In the genomic region with DNA sequence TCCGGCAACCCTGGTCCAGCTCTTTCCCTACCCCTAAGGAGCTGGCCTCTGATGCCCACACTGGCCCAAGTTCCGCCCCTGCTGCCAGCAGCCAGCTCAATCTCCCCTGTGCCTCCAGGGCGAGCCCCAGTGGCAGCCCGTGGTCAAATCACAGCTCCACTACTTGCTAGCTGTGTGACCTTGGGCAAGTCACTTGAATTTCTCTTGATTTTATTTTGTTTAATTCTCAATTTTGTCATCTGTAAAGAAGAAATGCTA, we compare ENCODE assay signal across 16 cellular contexts. TPM values are rescaled to one million over a fixed set of nuclear protein-coding genes. Genes with fewer than 3 reads are reported as not detected.
DNase-seq lines count a peak whose midpoint lies in the region; ATAC-seq, FAIRE-seq and TF ChIP-seq lines count a peak whose summit lies in the region.
"Had no signal": no experiment of that assay in that cellular context is flagged by ENCODE, and none has a peak within 500 bp of the region (broad histone marks: within the 10 kb centered on the region; RNA-seq: fewer than 3 reads in every experiment).

No MANE protein-coding gene starts in this region.

- intact Hi-C loops in natural killer cell (cut with micrococcal nuclease): no loop called here
- intact Hi-C loops in OCI-LY7 (cut with micrococcal nuclease; ENCODE audit: unreplicated experiment): no loop called here
- intact Hi-C loops in naive thymus-derived CD4-positive, alpha-beta T cell (cut with micrococcal nuclease): loop anchor here in 1 of 2 donors (2.0 kb wide), 1 partner anchor 58 kb away; no protein-coding TSS in a partner anchor

- no peak for ATAC-seq in natural killer cell
- ATAC-seq in natural killer cell treated with Interleukin-12 subunit alpha and Interleukin-12 subunit beta and Interleukin-15 and Interleukin-18, amount 100 ng/mL, for 72 hours: no peak
- ATAC-seq in naive thymus-derived CD4-positive, alpha-beta T cell: no peak

- no peak overlapping the region for H3K4me2 ChIP-seq in OCI-LY7 (ENCODE audit: low read length)

- CTCF ChIA-PET in OCI-LY7 (lab: Charles Lee; ENCODE audit: unreplicated experiment): no interaction called here
- CTCF ChIA-PET in naive thymus-derived CD4-positive, alpha-beta T cell (lab: Charles Lee): interaction anchor here (1.6 kb wide), 1 partner anchor 13 kb away, joined by 4 read pairs; no protein-coding TSS in a partner anchor

- H3K27me3 ChIP-seq in naive thymus-derived CD4-positive, alpha-beta T cell (ENCODE audit: control insufficient read depth in 2 of 2, insufficient read depth in 2 of 2, low read length in 2 of 2): no peaks in the 10 kb centered on the region

- no peaks in the 10 kb centered on the region for H3K36me3 Mint-ChIP-seq in natural killer cell
- no peaks in the 10 kb centered on the region for H3K36me3 Mint-ChIP-seq in natural killer cell treated with Interleukin-12 subunit alpha and Interleukin-12 subunit beta and Interleukin-15 and Interleukin-18, amount 100 ng/mL, for 72 hours
- peaks cover 3% of the 10 kb centered on the region for H3K36me3 Mint-ChIP-seq in neural crest cell (ENCODE audit: low read depth)
- H3K36me3 Mint-ChIP-seq in naive thymus-derived CD4-positive, alpha-beta T cell: no peaks in the 10 kb centered on the region
- H3K36me3 Mint-ChIP-seq: CD4-positive, alpha-beta memory T cell had no signal

- no peak overlapping the region for H2AFZ ChIP-seq in OCI-LY7 (ENCODE audit: low read length)

- POLR2A ChIA-PET in OCI-LY7 (lab: Charles Lee): interaction anchor here (0.8 to 1.5 kb wide), 2 partner anchors 49 to 79 kb away, joined by 3 read pairs; a partner anchor contains a TSS
- POLR2A ChIA-PET in naive thymus-derived CD4-positive, alpha-beta T cell (lab: Charles Lee): interaction anchor here (1.0 kb wide), 1 partner anchor 516 kb away, joined by 3 read pairs; no protein-coding TSS in a partner anchor

- TF ChIP-seq CTCF in natural killer cell (IDR thresholded peaks at IDR 0.05) (no peak), OCI-LY7 (conservative IDR thresholded peaks at IDR 0.05; ENCODE audit: low read length) (0 out of 2 replicates have a peak, but pooled peaks have one; percentile 25), neural crest cell (conservative IDR thresholded peaks at IDR 0.05) (no peak)

- H3K36me3 ChIP-seq in OCI-LY7 (ENCODE audit: insufficient read depth, low read length): no peaks in the 10 kb centered on the region
- peaks cover 0 to 2% (median 0%) of the 10 kb centered on the region in 3 experiments for H3K36me3 ChIP-seq in naive thymus-derived CD4-positive, alpha-beta T cell (ENCODE audit: control insufficient read depth in 2 of 3, insufficient read depth in 3 of 3, low read length in 3 of 3)

- H3K9me3 ChIP-seq in OCI-LY7 (ENCODE audit: low read length): no peaks in the 10 kb centered on the region
- H3K9me3 ChIP-seq in naive thymus-derived CD4-positive, alpha-beta T cell (ENCODE audit: control insufficient read depth in 2 of 3, low read length in 3 of 3): no peaks in the 10 kb centered on the region
- H3K9me3 ChIP-seq: HAP-1 had no signal

- H3K4me1 ChIP-seq in OCI-LY7 (ENCODE audit: insufficient read depth, low read length, poor library complexity, severe bottlenecking): no peaks in the 10 kb centered on the region
- no peaks in the 10 kb centered on the region for H3K4me1 ChIP-seq in naive thymus-derived CD4-positive, alpha-beta T cell (ENCODE audit: control insufficient read depth in 2 of 2, insufficient read depth in 2 of 2, low read length in 2 of 2)
- H3K4me1 ChIP-seq: HAP-1 had no signal

- H3K4me1 Mint-ChIP-seq in natural killer cell (peaks cover 0 to 9% of the 10 kb centered on the region in 2 donors), neural crest cell (peaks cover 23% of the 10 kb centered on the region)
- peaks cover 0 to 3% of the 10 kb centered on the region in 2 donors for H3K4me1 Mint-ChIP-seq in natural killer cell treated with Interleukin-12 subunit alpha and Interleukin-12 subunit beta and Interleukin-15 and Interleukin-18, amount 100 ng/mL, for 72 hours (ENCODE audit: low read depth in 2 of 2)
- peaks cover 0 to 3% (median 0%) of the 10 kb centered on the region in 7 donors for H3K4me1 Mint-ChIP-seq in naive thymus-derived CD4-positive, alpha-beta T cell
- H3K4me1 Mint-ChIP-seq: CD4-positive, alpha-beta memory T cell had no signal

- H3K9me2 ChIP-seq in OCI-LY7 (ENCODE audit: insufficient read depth, low read length): no peaks in the 10 kb centered on the region

- H3K4me3 Mint-ChIP-seq in natural killer cell (peak overlapping the region; percentile 21), neural crest cell (peak overlapping the region; percentile 70)
- no peak overlapping the region for H3K4me3 Mint-ChIP-seq in natural killer cell treated with Interleukin-12 subunit alpha and Interleukin-12 subunit beta and Interleukin-15 and Interleukin-18, amount 100 ng/mL, for 72 hours
- H3K4me3 Mint-ChIP-seq in naive thymus-derived CD4-positive, alpha-beta T cell: no peak overlapping the region
- H3K4me3 Mint-ChIP-seq: CD4-positive, alpha-beta memory T cell had no signal

- H3K9me3 Mint-ChIP-seq in natural killer cell: no peaks in the 10 kb centered on the region
- H3K9me3 Mint-ChIP-seq in natural killer cell treated with Interleukin-12 subunit alpha and Interleukin-12 subunit beta and Interleukin-15 and Interleukin-18, amount 100 ng/mL, for 72 hours: no peaks in the 10 kb centered on the region
- no peaks in the 10 kb centered on the region for H3K9me3 Mint-ChIP-seq in neural crest cell
- H3K9me3 Mint-ChIP-seq in naive thymus-derived CD4-positive, alpha-beta T cell: no peaks in the 10 kb centered on the region
- H3K9me3 Mint-ChIP-seq: CD4-positive, alpha-beta memory T cell had no signal

- H3K79me2 ChIP-seq in OCI-LY7 (ENCODE audit: insufficient read depth, low read depth, low read length): no peaks in the 10 kb centered on the region

- H4K20me1 ChIP-seq in OCI-LY7 (ENCODE audit: insufficient read depth, low read length): no peaks in the 10 kb centered on the region

- H3K4me3 ChIP-seq in OCI-LY7 (ENCODE audit: low read depth, low read length, poor library complexity, severe bottlenecking): no peak overlapping the region
- no peak overlapping the region for H3K4me3 ChIP-seq in naive thymus-derived CD4-positive, alpha-beta T cell (ENCODE audit: low read length)
- H3K4me3 ChIP-seq: HAP-1 had no signal

- H3K27ac ChIP-seq in OCI-LY7 (ENCODE audit: low read depth, low read length, poor library complexity, severe bottlenecking): no peak overlapping the region
- H3K27ac ChIP-seq in naive thymus-derived CD4-positive, alpha-beta T cell (ENCODE audit: low read depth, low read length): no peak overlapping the region
- H3K27ac ChIP-seq: C4-2B had no signal

- BruUV-seq in OCI-LY7 (replicated peaks; lab: Mats Ljungman, UMichigan): no TSS peak

- no peak for FAIRE-seq in RCC 7860 (lab: Jason Lieb, UNC)
- FAIRE-seq: H1, HepG2, HTR-8/SVneo had no signal

- DNase-seq in natural killer cell: no peak
- DNase-seq in natural killer cell treated with Interleukin-12 subunit alpha and Interleukin-12 subunit beta and Interleukin-15 and Interleukin-18, amount 100 ng/mL, for 72 hours (ENCODE audit: low spot score): no peak
- DNase-seq in OCI-LY7 (ENCODE audit: low spot score): no peak
- no peak for DNase-seq in neural crest cell (ENCODE audit: low read depth, low spot score)
- DNase-seq in HuH-7.5 (ENCODE audit: low spot score): no peak
- no peak for DNase-seq in RCC 7860 (ENCODE audit: low spot score)
- DNase-seq in naive thymus-derived CD4-positive, alpha-beta T cell: no peak
- DNase-seq: ACHN; CD4-positive, alpha-beta memory T cell; DND-41; GDM1 had no signal

- H3K27ac Mint-ChIP-seq in natural killer cell (no peak overlapping the region), neural crest cell (ENCODE audit: unreplicated experiment) (no peak overlapping the region)
- H3K27ac Mint-ChIP-seq in natural killer cell treated with Interleukin-12 subunit alpha and Interleukin-12 subunit beta and Interleukin-15 and Interleukin-18, amount 100 ng/mL, for 72 hours: no peak overlapping the region
- H3K27ac Mint-ChIP-seq in naive thymus-derived CD4-positive, alpha-beta T cell: no peak overlapping the region
- H3K27ac Mint-ChIP-seq: CD4-positive, alpha-beta memory T cell had no signal

- no peaks in the 10 kb centered on the region for H3K27me3 Mint-ChIP-seq in natural killer cell (ENCODE audit: low read depth in 2 of 2)
- H3K27me3 Mint-ChIP-seq in natural killer cell treated with Interleukin-12 subunit alpha and Interleukin-12 subunit beta and Interleukin-15 and Interleukin-18, amount 100 ng/mL, for 72 hours: no peaks in the 10 kb centered on the region
- no peaks in the 10 kb centered on the region for H3K27me3 Mint-ChIP-seq in neural crest cell (ENCODE audit: low read depth)
- no peaks in the 10 kb centered on the region for H3K27me3 Mint-ChIP-seq in naive thymus-derived CD4-positive, alpha-beta T cell
- H3K27me3 Mint-ChIP-seq: CD4-positive, alpha-beta memory T cell had no signal

RNA-seq across cellular contexts. Expression of a gene that starts 10.3 kb away (rescaled TPM):
- total RNA-seq in natural killer cell (1 to 10 TPM in 2 of 3 donors, under 1 TPM in 1; 0.49 to 1.8 (median 1.7) TPM), OCI-LY7 (2022) (0.24 and 1.0 TPM in 2 replicates), neural crest cell (42.3 and 44.5 TPM in 2 replicates)
- under 1 TPM; 0.33 to 0.98 TPM for total RNA-seq in natural killer cell treated with Interleukin-12 subunit alpha and Interleukin-12 subunit beta and Interleukin-15 and Interleukin-18, amount 100 ng/mL, for 72 hours
- not detected in 2 replicates for total RNA-seq in OCI-LY7 (2014; rRNA removed; shearing (Covaris generic))
- total RNA-seq in naive thymus-derived CD4-positive, alpha-beta T cell: 1 to 10 TPM in 2 of 5 experiments, under 1 TPM in 3; 0.22 to 1.2 (median 0.92) TPM
- polyA plus RNA-seq in naive thymus-derived CD4-positive, alpha-beta T cell: under 1 TPM in 1 of 2 donors, not detected in 1; 0.28 TPM
- polyA plus RNA-seq: CD4-positive, alpha-beta memory T cell had no signal

RNA-seq across cellular contexts. Expression of a gene that starts 11.2 kb away (rescaled TPM):
- total RNA-seq in natural killer cell (100 to 1,000 TPM; 180 to 224 (median 186) TPM), OCI-LY7 (2022) (57.9 and 69.8 TPM in 2 replicates), neural crest cell (48.1 and 49.0 TPM in 2 replicates)
- total RNA-seq in natural killer cell treated with Interleukin-12 subunit alpha and Interleukin-12 subunit beta and Interleukin-15 and Interleukin-18, amount 100 ng/mL, for 72 hours: 100 to 1,000 TPM in 1 of 2 donors, 10 to 100 TPM in 1; 37.5 to 106 TPM
- total RNA-seq in OCI-LY7 (2014; rRNA removed; shearing (Covaris generic)): 45.4 and 57.4 TPM in 2 replicates
- 10 to 100 TPM; 36.2 to 62.9 (median 56.0) TPM for total RNA-seq in naive thymus-derived CD4-positive, alpha-beta T cell
- 10 to 100 TPM; 64.6 to 85.0 TPM for polyA plus RNA-seq in naive thymus-derived CD4-positive, alpha-beta T cell

RNA-seq across cellular contexts. Expression of a gene that starts 20.4 kb away (rescaled TPM):
- total RNA-seq in natural killer cell: 100 to 1,000 TPM; 229 to 302 (median 244) TPM
- 10 to 100 TPM; 21.4 to 34.1 TPM for total RNA-seq in natural killer cell treated with Interleukin-12 subunit alpha and Interleukin-12 subunit beta and Interleukin-15 and Interleukin-18, amount 100 ng/mL, for 72 hours
- 10.7 and 12.6 TPM in 2 replicates for total RNA-seq in OCI-LY7 (2014; rRNA removed; shearing (Covaris generic))
- total RNA-seq in OCI-LY7 (2022): 20.9 and 21.6 TPM in 2 replicates
- 3.4 and 4.3 TPM in 2 replicates for total RNA-seq in neural crest cell
- 10 to 100 TPM; 22.4 to 55.7 (median 33.7) TPM for total RNA-seq in naive thymus-derived CD4-positive, alpha-beta T cell
- 10 to 100 TPM in 1 of 2 donors, 1 to 10 TPM in 1; 9.2 to 12.8 TPM for polyA plus RNA-seq in naive thymus-derived CD4-positive, alpha-beta T cell

RNA-seq across cellular contexts. Expression of a gene that starts 48.6 kb away (rescaled TPM):
- total RNA-seq in natural killer cell (100 to 1,000 TPM in 2 of 3 donors, 10 to 100 TPM in 1; 84.4 to 142 (median 104) TPM), OCI-LY7 (2022) (109 and 121 TPM in 2 replicates), neural crest cell (117 and 131 TPM in 2 replicates)
- 100 to 1,000 TPM in 1 of 2 donors, 10 to 100 TPM in 1; 69.9 to 106 TPM for total RNA-seq in natural killer cell treated with Interleukin-12 subunit alpha and Interleukin-12 subunit beta and Interleukin-15 and Interleukin-18, amount 100 ng/mL, for 72 hours
- total RNA-seq in OCI-LY7 (2014; rRNA removed; shearing (Covaris generic)): 36.9 and 60.6 TPM in 2 replicates
- 10 to 100 TPM; 74.1 to 97.2 (median 81.9) TPM for total RNA-seq in naive thymus-derived CD4-positive, alpha-beta T cell
- 10 to 100 TPM; 11.7 to 27.2 TPM for polyA plus RNA-seq in naive thymus-derived CD4-positive, alpha-beta T cell

Comparison
In these comparisons a context has a peak if more than half of its experiments do, and no peak if none do; other contexts are left out.
1. H3K4me3 Mint-ChIP-seq: peak in natural killer cell (single experiment) and neural crest cell (single experiment); none in natural killer cell treated with Interleukin-12 subunit alpha and Interleukin-12 subunit beta and Interleukin-15 and Interleukin-18, amount 100 ng/mL, for 72 hours (single experiment) and naive thymus-derived CD4-positive, alpha-beta T cell (0 of 10).
2. RNA of a gene that starts 20.4 kb away (total RNA-seq): 229 to 302 TPM in natural killer cell; 21.4 to 34.1 TPM in natural killer cell treated with Interleukin-12 subunit alpha and Interleukin-12 subunit beta and Interleukin-15 and Interleukin-18, amount 100 ng/mL, for 72 hours, 22.4 to 55.7 TPM in naive thymus-derived CD4-positive, alpha-beta T cell, 10.7 to 21.6 TPM in OCI-LY7 and 3.4 to 4.3 TPM in neural crest cell; every median in the first group is over 4 times any median in the second.
3. RNA of a gene that starts 10.3 kb away (total RNA-seq): 42.3 to 44.5 TPM in neural crest cell; 0.49 to 1.8 TPM in natural killer cell, 0.24 to 1.0 TPM in OCI-LY7, 0.33 to 0.98 TPM in natural killer cell treated with Interleukin-12 subunit alpha and Interleukin-12 subunit beta and Interleukin-15 and Interleukin-18, amount 100 ng/mL, for 72 hours and 0.22 to 1.2 TPM in naive thymus-derived CD4-positive, alpha-beta T cell; every median in the first group is over 10 times any median in the second.